Comparison of ENCODE assay signal across 20 cellular contexts in the genomic region with DNA sequence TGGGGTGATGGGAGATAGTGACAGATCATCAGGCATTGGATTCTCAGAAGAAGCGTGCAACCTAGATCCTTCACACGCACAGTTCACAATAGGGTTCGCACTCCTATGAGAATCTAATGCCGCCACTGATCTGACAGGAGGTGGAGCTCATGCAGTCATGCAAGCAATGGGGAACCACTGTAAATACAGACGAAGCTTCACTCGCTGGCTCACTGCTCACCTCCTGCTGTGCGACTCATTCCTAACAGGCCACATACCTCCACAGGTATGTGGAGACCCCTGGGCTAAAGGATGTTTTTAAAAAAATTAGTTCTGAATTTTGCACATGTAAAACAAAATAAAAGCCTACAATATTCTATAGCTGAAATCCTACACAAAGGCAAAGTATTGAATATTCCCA. TPM values are rescaled to one million over a fixed set of nuclear protein-coding genes. Genes with fewer than 3 reads are reported as not detected.
"Had no signal": no experiment of that assay in that cellular context is flagged by ENCODE, and none has a peak within 500 bp of the region (broad histone marks: within the 10 kb centered on the region; RNA-seq: fewer than 3 reads in every experiment).

No MANE protein-coding gene starts in this region.

- H3K4me3 ChIP-seq: upper lobe of left lung had no signal

- H3K9ac ChIP-seq: parathyroid adenoma had no signal

- DNase-seq: activated B cell treated with CpG ODN at 0.5 μM for 24 hours; activated CD4-positive, alpha-beta memory T cell treated with anti-CD3 and anti-CD28 coated beads for 36 hours; activated CD4-positive, alpha-beta T cell treated with anti-CD3 and anti-CD28 coated beads for 36 hours; activated naive CD4-positive, alpha-beta T cell treated with Interleukin-2 at 50 U/mL for 16 hours; activated naive CD8-positive, alpha-beta T cell treated with anti-CD3 and anti-CD28 coated beads for 36 hours; activated T-cell treated with anti-CD3 and anti-CD28 coated beads, Interleukin-2, amount 50 U/mL, for 48 hours; amniotic stem cell; effector CD4-positive, alpha-beta T cell; erythroblast; foreskin melanocyte; left cardiac atrium; nucleus accumbens; right cardiac atrium; stimulated activated CD4-positive, alpha-beta T cell treated with anti-CD3 and anti-CD28 coated beads, Interleukin-12 subunit alpha, Interleukin-12 subunit beta, amount 100 ng/mL, for 4 hours; stimulated activated CD4-positive, alpha-beta T cell treated with anti-CD3 and anti-CD28 coated beads, Interleukin-4, amount 100 ng/mL, for 4 hours; stimulated activated naive CD8-positive, alpha-beta T cell treated with anti-CD3 and anti-CD28 coated beads, Interleukin-15, Interleukin-2, amounts not matched to agents 100 U/mL and 50 U/mL, for 24 hours; T-helper 9 cell; upper lobe of left lung had no signal

- ATAC-seq: activated CD4-positive, alpha-beta T cell treated with anti-CD3 and anti-CD28 coated beads for 36 hours; left cardiac atrium; right cardiac atrium; stimulated activated naive CD8-positive, alpha-beta T cell treated with anti-CD3 and anti-CD28 coated beads, Interleukin-15, Interleukin-2, amounts not matched to agents 100 U/mL and 50 U/mL, for 24 hours had no signal

- H3K27ac ChIP-seq: parathyroid adenoma, upper lobe of left lung had no signal

- H3K36me3 ChIP-seq: upper lobe of left lung had no signal

- H3K4me1 ChIP-seq: parathyroid adenoma, upper lobe of left lung had no signal

- H2AFZ ChIP-seq: parathyroid adenoma had no signal

- H3K79me2 ChIP-seq: parathyroid adenoma had no signal

- H3K27me3 ChIP-seq: upper lobe of left lung had no signal

RNA-seq across cellular contexts. Expression of gene TEAD1, which starts 20.5 kb away (rescaled TPM):
- total RNA-seq: mononuclear cell had no signal
